12 cellular contexts compared by ENCODE assay signal in the genomic region with DNA sequence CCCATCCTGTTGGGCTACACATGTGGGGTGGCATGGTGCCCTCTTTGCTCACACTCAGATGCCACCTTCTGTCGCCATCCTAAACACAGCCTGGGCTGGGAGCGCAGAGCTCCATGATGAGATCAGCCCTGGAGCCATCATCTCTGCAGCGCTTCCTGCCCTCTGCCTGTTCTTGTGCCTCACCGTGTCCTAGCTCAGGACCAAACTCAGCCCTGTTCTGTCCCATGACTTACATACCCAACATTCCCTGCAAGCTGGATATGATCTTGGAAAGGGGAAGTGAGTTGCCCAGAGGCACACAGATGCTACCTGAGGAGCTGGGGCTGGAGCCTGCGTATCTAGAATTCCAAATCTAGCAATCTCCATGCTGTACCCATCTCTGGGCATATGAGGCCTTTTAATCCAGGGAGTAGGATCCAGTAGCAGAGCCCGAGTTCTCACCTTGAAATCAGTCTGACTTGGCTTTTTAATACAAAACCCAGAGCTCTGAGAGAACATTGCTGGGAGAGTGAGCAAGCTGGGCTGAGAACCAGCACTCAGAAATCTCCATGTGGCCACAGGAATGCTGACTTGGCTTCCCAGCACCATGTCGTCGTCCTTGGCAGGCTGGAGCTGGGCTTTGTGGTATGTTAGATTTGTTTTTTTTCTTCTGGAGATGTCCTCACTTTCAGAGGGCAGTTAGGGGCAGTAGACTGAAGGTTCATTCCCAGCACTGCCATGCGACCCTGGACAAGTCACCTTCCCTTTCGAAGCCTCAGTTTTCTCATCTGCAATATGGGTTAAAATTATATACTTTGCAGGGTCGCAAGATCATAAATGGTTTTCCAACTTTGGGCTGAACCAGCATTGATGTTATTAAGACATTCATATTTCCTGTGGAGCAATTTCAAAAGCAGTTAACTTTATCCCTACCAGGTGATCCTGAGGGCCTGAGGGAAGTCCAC. TPM values are rescaled to one million over a fixed set of nuclear protein-coding genes. Genes with fewer than 3 reads are reported as not detected.
A peak's percentile ranks its signal among the peaks of the same experiment; 100 is the strongest.
DNase-seq lines count a peak whose midpoint lies in the region; ATAC-seq and TF ChIP-seq lines count a peak whose summit lies in the region.
"Had no signal": no experiment of that assay in that cellular context is flagged by ENCODE, and none has a peak within 500 bp of the region (broad histone marks: within the 10 kb centered on the region; RNA-seq: fewer than 3 reads in every experiment).

No MANE protein-coding gene starts in this region.

- 52 to 61% (median 56%) methylated on average over 11 of the region's 11 CpGs for WGBS in ovary, 3 donors

- no peak for ATAC-seq in GM21576 (IDR thresholded peaks at IDR 0.05; ENCODE audit: unreplicated experiment)

- intact Hi-C loops in ovary (cut with DNase I) = no loop called here

- no peak for TF ChIP-seq POLR2A in ovary (IDR thresholded peaks at IDR 0.05)

- DNase-seq in AG20443 (ENCODE audit: low spot score) (peak; percentile 96), SK-N-MC (ENCODE audit: low read depth, low spot score) (no peak), fibroblast of villous mesenchyme (ENCODE audit: low read depth) (peak; percentile 94), ovary (peak in 4 of 5 donors; percentile 28 to 70 (median 48)), NCI-H187 (lab: John Stamatoyannopoulos, UW) (no peak), NCI-H345 (lab: John Stamatoyannopoulos, UW) (no peak)
- no peak for DNase-seq in activated naive CD4-positive, alpha-beta T cell (lab: John Stamatoyannopoulos, UW)
- DNase-seq: activated CD4-positive, CD25-positive, alpha-beta regulatory T cell; immature natural killer cell; NCI-H524 treated with DMSO at 0.1 percent for 48 hours; stimulated activated CD4-positive, alpha-beta T cell treated with anti-CD3 and anti-CD28 coated beads, Interleukin-4, amount 100 ng/mL, for 4 hours had no signal

- H3K27ac ChIP-seq in SK-N-MC (0 out of 2 replicates have a peak overlapping the region, but pooled peaks have one; percentile 5), ovary (no peak overlapping the region)

- H3K36me3 ChIP-seq in SK-N-MC (ENCODE audit: insufficient read depth, low read length) = peaks cover 7% of the 10 kb centered on the region; the same call in 1 of the 2 replicates
- H3K36me3 ChIP-seq in ovary = no peaks in the 10 kb centered on the region

- H3K4me3 ChIP-seq in SK-N-MC (peak overlapping the region; percentile 81), fibroblast of villous mesenchyme (ENCODE audit: low read depth, low read length) (no peak overlapping the region), ovary (no peak overlapping the region)

- no peaks in the 10 kb centered on the region for H3K27me3 ChIP-seq in ovary

- peaks cover 4% of the 10 kb centered on the region for H3K4me1 ChIP-seq in ovary (ENCODE audit: insufficient read depth)

- peak overlapping the region; percentile 2 for H3K9ac ChIP-seq in SK-N-MC (ENCODE audit: insufficient read length)

- H3K9me3 ChIP-seq in SK-N-MC (ENCODE audit: low read depth, low read length) = no peaks in the 10 kb centered on the region
- H3K9me3 ChIP-seq in ovary = no peaks in the 10 kb centered on the region

- TF ChIP-seq CTCF in fibroblast of villous mesenchyme (IDR thresholded peaks at IDR 0.05; ENCODE audit: insufficient read depth, low read depth, low read length) = no peak
- TF ChIP-seq CTCF in ovary (IDR thresholded peaks at IDR 0.05) = no peak

- no peak for TF ChIP-seq EP300 in ovary (IDR thresholded peaks at IDR 0.05)

RNA-seq across cellular contexts. Expression of gene ALPL, which starts 2.6 kb away (rescaled TPM):
- total RNA-seq in fibroblast of villous mesenchyme = 1.3 and 1.7 TPM in 2 replicates
- 1 to 10 TPM; 1.2 to 5.3 (median 3.3) TPM for total RNA-seq in ovary
- polyA plus RNA-seq in ovary = 1 to 10 TPM; 4.1 to 9.2 TPM
- polyA plus RNA-seq: immature natural killer cell had no signal

Comparison
In these comparisons a context has a peak if more than half of its experiments do, and no peak if none do; other contexts are left out.
1. DNase-seq: peak in AG20443 (single experiment), fibroblast of villous mesenchyme (single experiment) and ovary (4 of 5); none in SK-N-MC (single experiment), NCI-H187 (0 of 2), activated naive CD4-positive, alpha-beta T cell (0 of 4) and NCI-H345 (single experiment).